In the genomic region with DNA sequence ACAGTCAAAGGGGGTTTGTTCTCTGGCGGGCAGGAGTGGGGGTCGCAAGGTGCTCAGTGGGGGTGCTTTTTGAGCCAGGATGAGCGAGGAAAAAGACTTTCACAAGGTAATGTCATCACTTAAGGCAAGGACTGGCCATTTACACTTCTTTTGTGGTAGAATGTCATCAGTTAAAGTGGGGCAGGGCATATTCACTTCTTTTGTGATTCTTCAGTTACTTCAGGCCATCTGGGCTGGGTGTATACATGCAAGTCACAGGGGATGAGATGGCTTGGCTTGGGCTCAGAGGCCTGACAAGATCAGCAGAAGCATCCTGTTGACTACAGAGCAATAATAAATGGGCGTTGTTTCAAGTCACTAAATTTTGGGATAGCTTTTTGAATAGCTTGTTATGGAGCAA, we compare ENCODE assay signal across 7 cellular contexts.
DNase-seq lines count a peak whose midpoint lies in the region; TF ChIP-seq lines count a peak whose summit lies in the region.
"Not testable (repeated sequence)": the region's sequence is repeated elsewhere in the genome, so short reads cannot be mapped to it uniquely, and the experiment has no call there.

No MANE protein-coding gene starts in this region.

- H3K36me3 Mint-ChIP-seq in endodermal cell (ENCODE audit: low read depth); neural crest cell (ENCODE audit: low read depth): not testable (repeated sequence)

- H3K4me1 Mint-ChIP-seq in endodermal cell = peaks cover 21% of the 10 kb centered on the region
- not testable (repeated sequence) for H3K4me1 Mint-ChIP-seq in neural crest cell

- not testable (repeated sequence) for H3K9ac ChIP-seq in HUES48 (ENCODE audit: low read depth, low read length); NT2/D1 (ENCODE audit: insufficient read length, low read depth); endodermal cell (ENCODE audit: extremely low read depth, low read length, poor library complexity, severe bottlenecking)
- H3K9ac ChIP-seq in iPS-20b (ENCODE audit: low read depth, low read length) = peak overlapping the region; percentile 63

- not testable (repeated sequence) for H3K27me3 Mint-ChIP-seq in endodermal cell (ENCODE audit: insufficient read depth); neural crest cell (ENCODE audit: low read depth)

- H3K9me3 Mint-ChIP-seq in endodermal cell, neural crest cell: not testable (repeated sequence)

- H3K27me3 ChIP-seq in HUES48 (ENCODE audit: control insufficient read depth, insufficient read depth, low read length); NT2/D1 (ENCODE audit: insufficient read depth, insufficient read length); endodermal cell (ENCODE audit: control insufficient read depth, insufficient read depth, low read length, poor library complexity, severe bottlenecking); iPS-20b (ENCODE audit: insufficient read depth, low read length): not testable (repeated sequence)

- not testable (repeated sequence) for H3K9me3 ChIP-seq in HUES48 (ENCODE audit: control insufficient read depth, insufficient read depth, low read length); iPS-20b (ENCODE audit: insufficient read depth, low read depth, low read length)
- H3K9me3 ChIP-seq in NT2/D1 (ENCODE audit: insufficient read depth, low read length) (peaks cover 16% of the 10 kb centered on the region), endodermal cell (ENCODE audit: control insufficient read depth, low read length) (peaks cover 18% of the 10 kb centered on the region)

- H3K27ac Mint-ChIP-seq in endodermal cell (peak overlapping the region; percentile 71), neural crest cell (ENCODE audit: unreplicated experiment) (peak overlapping the region; percentile 71)

- H3K36me3 ChIP-seq in HUES48 (ENCODE audit: control insufficient read depth, insufficient read depth, low read length); NT2/D1 (ENCODE audit: insufficient read depth, insufficient read length, low read length); endodermal cell (ENCODE audit: control insufficient read depth, insufficient read depth, low read length); iPS-20b (ENCODE audit: insufficient read depth, low read depth, low read length): not testable (repeated sequence)

- H3K27ac ChIP-seq in HUES48 (ENCODE audit: low read depth, low read length) (peak overlapping the region; percentile 93), iPS-20b (ENCODE audit: low read length) (peak overlapping the region; percentile 95)
- not testable (repeated sequence) for H3K27ac ChIP-seq in endodermal cell (ENCODE audit: low read depth, low read length)

- H3K4me3 ChIP-seq in HUES48 (ENCODE audit: low read depth, low read length); NT2/D1 (ENCODE audit: insufficient read length, low read depth); endodermal cell (ENCODE audit: low read length); iPS-20b (ENCODE audit: low read length): not testable (repeated sequence)

- H3K4me1 ChIP-seq in HUES48 (ENCODE audit: control insufficient read depth, insufficient read depth, low read length) (peaks cover 19% of the 10 kb centered on the region), iPS-20b (ENCODE audit: insufficient read depth, low read length) (peaks cover 21% of the 10 kb centered on the region)
- H3K4me1 ChIP-seq in NT2/D1 (ENCODE audit: insufficient read depth, insufficient read length); endodermal cell (ENCODE audit: control insufficient read depth, insufficient read depth, low read length): not testable (repeated sequence)

- H3K4me3 Mint-ChIP-seq in endodermal cell, neural crest cell: not testable (repeated sequence)

- DNase-seq in ELF-1 (ENCODE audit: low read depth, low spot score) (peak; percentile 58), NT2/D1 (ENCODE audit: low read depth, low spot score) (peak; percentile 35), endodermal cell (peak; percentile 70), iPS DF 4.7 (ENCODE audit: extremely low read depth, low spot score) (peak; percentile 33)
- DNase-seq in neural crest cell (ENCODE audit: low read depth, low spot score) = not testable (repeated sequence)

- WGBS in endodermal cell (ENCODE audit: insufficient coverage in 1 of 2, insufficient read length in 1 of 2), 2 experiments = 40 to 60% methylated on average over 1 to 4 of the region's 4 CpGs

- TF ChIP-seq CTCF in endodermal cell (conservative IDR thresholded peaks at IDR 0.05); neural crest cell (conservative IDR thresholded peaks at IDR 0.05): not testable (repeated sequence)
